ENCODE assay signal across 19 cellular contexts in genomic region chr13:33277946-33278345, GRCh38. TPM values are rescaled to one million over a fixed set of nuclear protein-coding genes. Genes with fewer than 3 reads are reported as not detected.
DNase-seq lines count a peak whose midpoint lies in the region; ATAC-seq and TF ChIP-seq lines count a peak whose summit lies in the region.
"Had no signal": no experiment of that assay in that cellular context is flagged by ENCODE, and none has a peak within 500 bp of the region (broad histone marks: within the 10 kb centered on the region; RNA-seq: fewer than 3 reads in every experiment).

No MANE protein-coding gene starts in this region.

- H3K36me3 ChIP-seq in gastroesophageal sphincter: no peaks in the 10 kb centered on the region
- peaks cover 0 to 5% (median 0%) of the 10 kb centered on the region in 4 donors for H3K36me3 ChIP-seq in sigmoid colon
- no peaks in the 10 kb centered on the region for H3K36me3 ChIP-seq in aorta (ENCODE audit: control insufficient read depth in 1 of 2, insufficient read depth in 2 of 2, low read length in 1 of 2)

- no peaks in the 10 kb centered on the region for H3K27me3 ChIP-seq in right cardiac atrium (ENCODE audit: control insufficient read depth, insufficient read depth)
- H3K27me3 ChIP-seq in gastroesophageal sphincter: no peaks in the 10 kb centered on the region
- no peaks in the 10 kb centered on the region for H3K27me3 ChIP-seq in sigmoid colon
- no peaks in the 10 kb centered on the region for H3K27me3 ChIP-seq in aorta (ENCODE audit: control insufficient read depth in 1 of 2, insufficient read depth in 2 of 2, low read length in 1 of 2)
- H3K27me3 ChIP-seq: testis had no signal

- no peak for TF ChIP-seq EP300 in gastroesophageal sphincter (IDR thresholded peaks at IDR 0.05)
- no peak for TF ChIP-seq EP300 in sigmoid colon (IDR thresholded peaks at IDR 0.05)

- H3K4me3 ChIP-seq in right cardiac atrium (ENCODE audit: low read length) (no peak overlapping the region), gastroesophageal sphincter (no peak overlapping the region), sigmoid colon (no peak overlapping the region), aorta (ENCODE audit: low read length in 2 of 2) (no peak overlapping the region)
- H3K4me3 ChIP-seq: testis had no signal

- no peak for TF ChIP-seq CTCF in gastroesophageal sphincter (IDR thresholded peaks at IDR 0.05)
- TF ChIP-seq CTCF in sigmoid colon (IDR thresholded peaks at IDR 0.05): no peak

- H3K27ac ChIP-seq in right cardiac atrium (ENCODE audit: low read length) (no peak overlapping the region), gastroesophageal sphincter (peak overlapping the region in 3 of 4 donors; percentile 38 to 89 (median 61)), sigmoid colon (peak overlapping the region; percentile 32 to 94 (median 69)), aorta (ENCODE audit: low read depth in 1 of 2, low read length in 2 of 2) (no peak overlapping the region)
- H3K27ac ChIP-seq: KMS-11, testis had no signal

- no peaks in the 10 kb centered on the region for H3K9me3 ChIP-seq in right cardiac atrium (ENCODE audit: control insufficient read depth, low read length)
- no peaks in the 10 kb centered on the region for H3K9me3 ChIP-seq in gastroesophageal sphincter
- no peaks in the 10 kb centered on the region for H3K9me3 ChIP-seq in sigmoid colon
- no peaks in the 10 kb centered on the region for H3K9me3 ChIP-seq in aorta (ENCODE audit: control insufficient read depth, low read length)
- H3K9me3 ChIP-seq: testis had no signal

- DNase-seq in Right ventricle myocardium superior: no peak
- DNase-seq in right cardiac atrium: no peak
- DNase-seq in sigmoid colon: no peak
- DNase-seq in aorta: no peak
- DNase-seq in SW480 (ENCODE audit: low spot score): no peak
- DNase-seq: activated CD4-positive, alpha-beta T cell treated with anti-CD3 and anti-CD28 coated beads for 4 hours; activated naive CD8-positive, alpha-beta T cell treated with anti-CD3 and anti-CD28 coated beads, Interleukin-2, amount 10 ng/mL, durations not matched to agents 7 days and 5 days; activated T-cell treated with anti-CD3 and anti-CD28 coated beads for 4 hours; CD4-positive, alpha-beta T cell; DND-41; NCI-H1417; NCI-H226; NK-92 treated with Interleukin-12 subunit alpha and Interleukin-12 subunit beta, amount 100 ng/mL, for 24 hours; stimulated activated CD4-positive, alpha-beta T cell treated with anti-CD3 and anti-CD28 coated beads, Interleukin-1b, Interleukin-23, amount 100 ng/mL, for 48 hours; testis had no signal

- 68% methylated on average over 1 of the region's 1 CpG for WGBS in right cardiac atrium
- 57 to 80% methylated on average over 1 of the region's 1 CpG for whole genome bisulfite sequencing in gastroesophageal sphincter (ENCODE audit: low coverage in 1 of 2), 2 donors
- 92 to 95% methylated on average over 1 of the region's 1 CpG for WGBS in sigmoid colon, 2 donors
- WGBS in aorta, 2 donors: 84 to 88% methylated on average over 1 of the region's 1 CpG

- TF ChIP-seq POLR2A in gastroesophageal sphincter (IDR thresholded peaks at IDR 0.05): no peak
- TF ChIP-seq POLR2A in sigmoid colon (IDR thresholded peaks at IDR 0.05): no peak

- ATAC-seq in Right ventricle myocardium superior (ENCODE audit: poor library complexity) (peak; percentile 40), right cardiac atrium (no peak), gastroesophageal sphincter (peak; percentile 54), aorta (ENCODE audit: low FRiP score) (peak; percentile 75), GM19023 (IDR thresholded peaks at IDR 0.05; ENCODE audit: unreplicated experiment) (no peak), GM18520 (IDR thresholded peaks at IDR 0.05; ENCODE audit: unreplicated experiment) (no peak)

- H3K4me1 ChIP-seq in right cardiac atrium (ENCODE audit: control insufficient read depth, insufficient read depth, low read length) (peaks cover 11% of the 10 kb centered on the region), gastroesophageal sphincter (peaks cover 26 to 96% (median 34%) of the 10 kb centered on the region in 3 donors), sigmoid colon (peaks cover 0 to 95% (median 75%) of the 10 kb centered on the region in 4 donors), aorta (ENCODE audit: control insufficient read depth in 1 of 2, insufficient read depth in 2 of 2, low read length in 2 of 2) (peaks cover 2 to 28% of the 10 kb centered on the region in 2 donors)

- intact Hi-C loops in Right ventricle myocardium superior (cut with DNase I): no loop called here
- intact Hi-C loops in right cardiac atrium (cut with DNase I): no loop called here
- intact Hi-C loops in sigmoid colon (cut with DNase I): loop anchor here (5.0 kb wide), 1 partner anchor 61 kb away; no protein-coding TSS in a partner anchor
- intact Hi-C loops in aorta (cut with DNase I): loop anchor here (5.0 kb wide), 1 partner anchor 41 kb away; no protein-coding TSS in a partner anchor

RNA-seq across cellular contexts. Expression of gene STARD13, which starts 7.6 kb away (rescaled TPM):
- total RNA-seq in Right ventricle myocardium superior (36.4 TPM), right cardiac atrium (10 to 100 TPM; 26.1 to 35.7 (median 30.7) TPM), gastroesophageal sphincter (10 to 100 TPM; 46.2 to 63.3 (median 49.3) TPM), sigmoid colon (100 to 1,000 TPM in 1 of 4 donors, 10 to 100 TPM in 3; 66.7 to 102 (median 81.8) TPM), aorta (10 to 100 TPM; 62.4 to 85.5 TPM)
- polyA plus RNA-seq in right cardiac atrium (9.6 TPM), sigmoid colon (10 to 100 TPM in 1 of 3 donors, 1 to 10 TPM in 2; 3.7 to 14.1 (median 6.0) TPM), aorta (10 to 100 TPM; 15.0 to 17.2 TPM)
- total RNA-seq: CD4-positive, alpha-beta T cell had no signal

Comparison
In these comparisons a context has a peak if more than half of its experiments do, and no peak if none do; other contexts are left out.
1. ATAC-seq: peak in Right ventricle myocardium superior (single experiment), gastroesophageal sphincter (single experiment) and aorta (single experiment); none in right cardiac atrium (0 of 2), GM19023 (single experiment) and GM18520 (single experiment).
2. H3K27ac ChIP-seq: peak in gastroesophageal sphincter (3 of 4) and sigmoid colon (4 of 4); none in right cardiac atrium (single experiment) and aorta (0 of 2).
3. intact Hi-C loops: an anchor here in sigmoid colon (5.0 kb wide) and aorta (5.0 kb wide); none called in Right ventricle myocardium superior and right cardiac atrium.